Comparison of ENCODE assay signal across 11 cellular contexts in genomic region chr4:95764961-95765360, GRCh38.
"Had no signal": no experiment of that assay in that cellular context is flagged by ENCODE, and none has a peak within 500 bp of the region (broad histone marks: within the 10 kb centered on the region; RNA-seq: fewer than 3 reads in every experiment).

No MANE protein-coding gene starts in this region.

- FAIRE-seq: H1, H54 had no signal

- H3K4me3 ChIP-seq: GM23248, GM23338, HAP-1 had no signal

- ATAC-seq: GM23338, HCT116 had no signal

- H3K9ac ChIP-seq: GM23248 had no signal

- H3K27ac ChIP-seq: GM23248 had no signal

- H3K4me2 ChIP-seq: GM23338 had no signal

- H3K36me3 ChIP-seq: HAP-1 had no signal

- H3K9me3 Mint-ChIP-seq: GM23338 had no signal

- H3K4me3 Mint-ChIP-seq: GM23338, H9, HFFc6 had no signal

- DNase-seq: GM23248, GOT3, H7, H9, HCEC 1CT, HFFc6 had no signal

- H3K9me3 ChIP-seq: HAP-1 had no signal

- H2AFZ ChIP-seq: GM23248, GM23338 had no signal

- H3K27ac Mint-ChIP-seq: GM23338, HFFc6 had no signal
